ENCODE assay signal across 1 cellular context in the genomic region with DNA sequence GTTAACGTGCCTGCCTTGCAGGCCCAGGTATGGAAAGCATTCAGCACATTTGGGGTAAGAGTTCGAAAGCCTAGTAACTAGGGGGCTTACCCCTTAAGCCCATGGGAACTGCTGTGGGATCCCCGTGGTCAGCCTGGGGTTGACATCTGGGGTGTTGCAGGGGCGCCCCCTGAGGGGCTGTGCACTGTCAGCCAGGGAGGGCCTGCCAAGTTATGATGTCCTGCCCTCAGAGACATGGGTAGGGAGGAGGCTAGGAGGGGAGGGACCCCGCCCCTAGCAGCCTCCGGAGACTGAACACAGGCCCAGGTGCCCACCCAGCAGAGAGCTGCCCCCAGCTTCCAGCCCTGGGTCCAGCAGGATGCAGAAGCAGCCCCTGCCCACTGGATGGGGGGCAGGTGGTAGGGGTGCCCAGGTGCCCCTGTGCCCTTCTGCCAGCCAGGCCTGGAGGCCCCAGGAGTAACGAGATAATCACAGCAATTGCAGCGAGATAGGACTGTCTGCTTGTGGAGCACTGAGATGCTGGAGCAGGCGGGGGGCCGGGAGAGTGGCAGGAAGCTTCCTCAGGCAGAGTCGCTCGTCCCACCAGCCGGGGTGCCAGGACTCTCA.
TF ChIP-seq lines count a peak whose summit lies in the region.

No MANE protein-coding gene starts in this region.

TF ChIP-seq in K562, 482 proteins besides CTCF, POLR2A, EP300 and RAD21:
- TF ChIP-seq ZNF507 (tag; conservative IDR thresholded peaks at IDR 0.05) (no peak), TSC22D4 (tag; IDR thresholded peaks at IDR 0.05) (no peak), ZKSCAN8 (CRISPR knock-in tag; IDR thresholded peaks at IDR 0.05) (no peak), ZEB2 (IDR thresholded peaks at IDR 0.05) (no peak), BRF2 (IDR thresholded peaks at IDR 0.05; ENCODE audit: borderline replicate concordance, insufficient read depth, insufficient read length) (no peak), ILF3 (IDR thresholded peaks at IDR 0.05; ENCODE audit: borderline replicate concordance) (no peak), ARID1B (IDR thresholded peaks at IDR 0.05) (no peak), KDM5B (IDR thresholded peaks at IDR 0.05; ENCODE audit: insufficient replicate concordance, low read depth, low read length) (peak; percentile 26)
